ENCODE assay signal across 25 cellular contexts in genomic region chr5:64818245-64818644, GRCh38.
"Had no signal": no experiment of that assay in that cellular context is flagged by ENCODE, and none has a peak within 500 bp of the region (broad histone marks: within the 10 kb centered on the region; RNA-seq: fewer than 3 reads in every experiment).

No MANE protein-coding gene starts in this region.

- H3K4me2 ChIP-seq: neural progenitor cell had no signal

- DNase-seq: activated CD4-positive, alpha-beta T cell treated with anti-CD3 and anti-CD28 coated beads for 4 hours; activated CD4-positive, alpha-beta T cell treated with anti-CD3 and anti-CD28 coated beads, Interleukin-2, amount 50 U/mL, for 4 hours; activated naive CD4-positive, alpha-beta T cell treated with Interleukin-2 at 50 U/mL for 16 hours; activated T-cell treated with anti-CD3 and anti-CD28 coated beads for 4 hours; activated T-cell treated with anti-CD3 and anti-CD28 coated beads, Interleukin-2, amount 50 U/mL, for 72 hours; brain microvascular endothelial cell; central memory CD4-positive, alpha-beta T cell; effector CD4-positive, alpha-beta T cell; esophagus squamous epithelium; foreskin melanocyte; heart right ventricle; left lung; mesendoderm; natural killer cell; occipital lobe; right cardiac atrium; stimulated activated CD4-positive, alpha-beta T cell treated with anti-CD3 and anti-CD28 coated beads, Interleukin-2, amount 100 ng/mL, for 48 hours; stimulated activated naive CD4-positive, alpha-beta T cell treated with Interleukin-2 at 50 U/mL for 16 hours had no signal

- H3K9me3 ChIP-seq: esophagus squamous epithelium, heart right ventricle, left lung, tibial nerve had no signal

- H3K9ac ChIP-seq: neural progenitor cell had no signal

- H2AFZ ChIP-seq: neural progenitor cell had no signal

- H3K36me3 ChIP-seq: brain microvascular endothelial cell, left lung, neural progenitor cell had no signal

- H3K4me3 ChIP-seq: esophagus squamous epithelium, heart right ventricle, left lung, lung, neural progenitor cell, tibial nerve had no signal

- H3K27ac ChIP-seq: brain microvascular endothelial cell, epithelial cell of prostate, esophagus squamous epithelium, left lung, neural progenitor cell, tibial nerve, VCaP had no signal

- FAIRE-seq: astrocyte, TTC549 had no signal

- ATAC-seq: activated T-cell treated with anti-CD3 and anti-CD28 coated beads, Interleukin-2, amount 50 U/mL, for 72 hours; heart right ventricle; left lung; natural killer cell; right cardiac atrium had no signal

- H3K27me3 ChIP-seq: brain microvascular endothelial cell, esophagus squamous epithelium, heart right ventricle, left lung, neural progenitor cell, tibial nerve had no signal

- H3K4me1 ChIP-seq: neural progenitor cell, tibial nerve had no signal
